8 cellular contexts compared by ENCODE assay signal in genomic region chr17:2814499-2815341, GRCh38. TPM values are rescaled to one million over a fixed set of nuclear protein-coding genes. Genes with fewer than 3 reads are reported as not detected.
DNase-seq lines count a peak whose midpoint lies in the region; FAIRE-seq and TF ChIP-seq lines count a peak whose summit lies in the region.

No MANE protein-coding gene starts in this region.

- no peaks in the 10 kb centered on the region for H3K4me1 ChIP-seq in left ventricle myocardium inferior

- peak overlapping the region; percentile 72 for H3K4me3 Mint-ChIP-seq in activated CD4-positive, alpha-beta memory T cell treated with anti-CD3 and anti-CD28 coated beads, Interleukin-2, amount 10 ng/mL, durations not matched to agents 7 days and 5 days

- H3K4me1 Mint-ChIP-seq in activated CD4-positive, alpha-beta memory T cell treated with anti-CD3 and anti-CD28 coated beads, Interleukin-2, amount 10 ng/mL, durations not matched to agents 7 days and 5 days = peaks cover 51% of the 10 kb centered on the region

- H3K27ac Mint-ChIP-seq in activated CD4-positive, alpha-beta memory T cell treated with anti-CD3 and anti-CD28 coated beads, Interleukin-2, amount 10 ng/mL, durations not matched to agents 7 days and 5 days = peak overlapping the region; percentile 93

- DNase-seq in GM12864 (ENCODE audit: low read depth) (peak; percentile 76), HT1080 (ENCODE audit: low read depth) (peak; percentile 35), left ventricle myocardium inferior (no peak), NCI-H526 treated with DMSO at 0.1 percent for 48 hours (lab: John Stamatoyannopoulos, UW) (no peak), DMS 273 treated with DMSO at 0.1 percent for 48 hours (lab: John Stamatoyannopoulos, UW) (no peak), RCC 7860 (ENCODE audit: low spot score) (no peak)
- peak; percentile 98 for DNase-seq in activated CD4-positive, alpha-beta memory T cell treated with anti-CD3 and anti-CD28 coated beads, Interleukin-2, amount 10 ng/mL, durations not matched to agents 7 days and 5 days
- DNase-seq in stimulated activated CD8-positive, alpha-beta memory T cell treated with anti-CD3 and anti-CD28 coated beads, Interleukin-4, amount 100 ng/mL, for 4 hours (ENCODE audit: low read depth in 2 of 2, low spot score in 1 of 2) = peak; percentile 86 to 90

- intact Hi-C loops in left ventricle myocardium inferior (cut with micrococcal nuclease) = no loop called here

- FAIRE-seq in RCC 7860 (lab: Jason Lieb, UNC) = no peak

- no peak overlapping the region for H3K27ac ChIP-seq in left ventricle myocardium inferior (replicated peaks)

- H3K27me3 Mint-ChIP-seq in activated CD4-positive, alpha-beta memory T cell treated with anti-CD3 and anti-CD28 coated beads, Interleukin-2, amount 10 ng/mL, durations not matched to agents 7 days and 5 days = peaks cover 22% of the 10 kb centered on the region

- H3K9me3 ChIP-seq in left ventricle myocardium inferior (replicated peaks) = no peaks in the 10 kb centered on the region

- TF ChIP-seq CTCF in GM12864 (IDR thresholded peaks at IDR 0.05; ENCODE audit: low read depth, low read length, missing control alignments) = no peak
- no peak for TF ChIP-seq CTCF in left ventricle myocardium inferior (IDR thresholded peaks at IDR 0.05; ENCODE audit: borderline replicate concordance)

- CTCF ChIA-PET in activated CD4-positive, alpha-beta memory T cell treated with anti-CD3 and anti-CD28 coated beads, Interleukin-2, amount 10 ng/mL, durations not matched to agents 7 days and 5 days (lab: Charles Lee) = interaction anchor here (0.7 to 3.5 kb wide), 16 partner anchors 9 to 432 kb away, joined by 3 to 137 read pairs (median 4); partner anchors contain the start of genes METTL16, PAFAH1B1 and RAP1GAP2

- H3K36me3 Mint-ChIP-seq in activated CD4-positive, alpha-beta memory T cell treated with anti-CD3 and anti-CD28 coated beads, Interleukin-2, amount 10 ng/mL, durations not matched to agents 7 days and 5 days (ENCODE audit: low read depth) = peaks cover 28% of the 10 kb centered on the region

- POLR2A ChIA-PET in activated CD4-positive, alpha-beta memory T cell treated with anti-CD3 and anti-CD28 coated beads, Interleukin-2, amount 10 ng/mL, durations not matched to agents 7 days and 5 days (lab: Charles Lee) = interaction anchor here (0.8 to 7.4 kb wide), 19 partner anchors 9 to 1098 kb away, joined by 3 to 346 read pairs (median 5); partner anchors contain the start of genes CTNS, RAP1GAP2 and SHPK

- H3K36me3 ChIP-seq in left ventricle myocardium inferior = no peaks in the 10 kb centered on the region

- no peaks in the 10 kb centered on the region for H3K9me3 Mint-ChIP-seq in activated CD4-positive, alpha-beta memory T cell treated with anti-CD3 and anti-CD28 coated beads, Interleukin-2, amount 10 ng/mL, durations not matched to agents 7 days and 5 days

- peak overlapping the region; percentile 38 for H3K4me3 ChIP-seq in GM12864 (ENCODE audit: low read depth, low read length)
- H3K4me3 ChIP-seq in left ventricle myocardium inferior = peak overlapping the region; percentile 14

- peaks cover 14% of the 10 kb centered on the region for H3K27me3 ChIP-seq in left ventricle myocardium inferior (ENCODE audit: low read depth)

RNA-seq across cellular contexts. Expression of gene RAP1GAP2, which starts 18.5 kb away (rescaled TPM):
- total RNA-seq in HT1080 (2014; rRNA removed; shearing (Covaris generic)) = 17.5 and 20.2 TPM in 2 replicates
- polyA plus RNA-seq in HT1080 (2015; cell fraction: cytosol; rRNA removed) = 12.6 and 13.8 TPM in 2 replicates
- 23.9 and 24.1 TPM in 2 replicates for polyA plus RNA-seq in HT1080 (2015; cell fraction: nucleus; rRNA removed)
- total RNA-seq in activated CD4-positive, alpha-beta memory T cell treated with anti-CD3 and anti-CD28 coated beads, Interleukin-2, amount 10 ng/mL, durations not matched to agents 7 days and 5 days = 10 to 100 TPM; 36.7 to 39.8 TPM
- 63.8 TPM for total RNA-seq in left ventricle myocardium inferior

Comparison
In these comparisons a context has a peak if more than half of its experiments do, and no peak if none do; other contexts are left out.
1. DNase-seq: peak in GM12864 (single experiment), HT1080 (single experiment), activated CD4-positive, alpha-beta memory T cell treated with anti-CD3 and anti-CD28 coated beads, Interleukin-2, amount 10 ng/mL, durations not matched to agents 7 days and 5 days (single experiment) and stimulated activated CD8-positive, alpha-beta memory T cell treated with anti-CD3 and anti-CD28 coated beads, Interleukin-4, amount 100 ng/mL, for 4 hours (2 of 2); none in left ventricle myocardium inferior (single experiment), NCI-H526 treated with DMSO at 0.1 percent for 48 hours (single experiment), DMS 273 treated with DMSO at 0.1 percent for 48 hours (single experiment) and RCC 7860 (single experiment).